Comparison of ENCODE assay signal across 12 cellular contexts in the genomic region with DNA sequence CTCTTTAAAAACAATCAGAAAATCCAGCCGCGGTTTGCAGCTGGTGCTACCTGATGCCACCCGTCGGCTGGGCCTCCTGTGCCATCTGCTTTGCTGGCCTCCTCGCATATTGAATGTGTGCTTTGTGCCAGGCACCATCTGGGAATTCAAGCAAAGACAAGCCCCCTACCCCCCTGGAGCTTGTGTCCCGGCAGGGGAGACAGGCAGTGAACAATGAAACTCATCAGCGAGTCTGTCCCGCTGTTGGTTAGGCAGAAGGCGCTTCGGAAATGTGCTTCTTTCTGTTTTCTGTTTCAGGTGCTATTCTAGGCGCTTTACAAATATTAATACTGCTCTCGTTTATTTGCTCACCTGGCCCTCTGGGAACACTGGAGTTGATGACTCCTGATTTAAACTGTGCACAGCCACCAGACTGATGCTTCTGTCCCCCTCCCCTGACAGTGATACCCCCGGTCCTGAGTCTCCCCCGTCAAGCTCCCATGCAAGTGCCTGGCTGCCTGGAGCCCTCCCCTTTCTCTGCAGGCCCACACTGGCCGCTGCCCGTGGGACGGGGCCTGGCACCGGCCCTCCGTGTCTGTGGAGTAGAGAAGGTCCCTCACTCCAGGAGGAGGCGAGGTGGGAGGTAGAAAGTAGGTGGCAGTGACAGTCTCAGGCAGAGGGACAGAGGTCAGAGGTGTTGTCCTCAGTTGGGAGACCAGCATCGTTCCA.
DNase-seq lines count a peak whose midpoint lies in the region; ATAC-seq, FAIRE-seq and TF ChIP-seq lines count a peak whose summit lies in the region.
"Had no signal": no experiment of that assay in that cellular context is flagged by ENCODE, and none has a peak within 500 bp of the region (broad histone marks: within the 10 kb centered on the region; RNA-seq: fewer than 3 reads in every experiment).

No MANE protein-coding gene starts in this region.

- no peak for TF ChIP-seq CTCF in D721Med (IDR thresholded peaks at IDR 0.05; ENCODE audit: insufficient read depth, missing control alignments)

- H3K4me3 ChIP-seq in muscle layer of colon (ENCODE audit: low read depth in 1 of 2, low read length in 2 of 2) = peak overlapping the region; percentile 43 to 69

- no peaks in the 10 kb centered on the region for H3K27me3 ChIP-seq in muscle layer of colon (ENCODE audit: control insufficient read depth in 1 of 2, insufficient read depth in 2 of 2, low read length in 2 of 2)

- peak overlapping the region; percentile 81 for H3K9ac ChIP-seq in muscle layer of colon (ENCODE audit: low read length)

- FAIRE-seq in GM12892 (lab: Jason Lieb, UNC) (no peak), D721Med (lab: Jason Lieb, UNC) (no peak)

- no peaks in the 10 kb centered on the region for H3K9me3 ChIP-seq in muscle layer of colon (ENCODE audit: low read length)

- H3K36me3 ChIP-seq in muscle layer of colon (ENCODE audit: insufficient read depth, low read length) = no peaks in the 10 kb centered on the region

- DNase-seq in GM12892 (ENCODE audit: insufficient read length) = no peak
- DNase-seq in NCI-H345 (lab: John Stamatoyannopoulos, UW) = peak; percentile 95
- DNase-seq in D721Med (ENCODE audit: insufficient read length, low spot score) = no peak
- DNase-seq: activated gamma-delta T cell treated with Interleukin-2 at 50 U/mL for 16 hours; stimulated activated CD4-positive, alpha-beta T cell treated with anti-CD3 and anti-CD28 coated beads, Interleukin-2, amount 100 ng/mL, for 24 hours; SW 1271 had no signal

- peaks cover 64% of the 10 kb centered on the region for H3K4me1 ChIP-seq in muscle layer of colon (ENCODE audit: insufficient read depth, low read length)

- H3K27ac ChIP-seq in muscle layer of colon (ENCODE audit: low read depth, low read length) = peak overlapping the region; percentile 67

- ATAC-seq in HG02642 (IDR thresholded peaks at IDR 0.05; ENCODE audit: poor library complexity, unreplicated experiment) (peak; percentile 45), GM21825 (IDR thresholded peaks at IDR 0.05; ENCODE audit: unreplicated experiment) (no peak), GM21360 (IDR thresholded peaks at IDR 0.05; ENCODE audit: unreplicated experiment) (no peak), SK-N-SH treated with all-trans-retinoic acid at 6 μM for 48 hours (no peak)
- ATAC-seq: esophagus mucosa had no signal

- TF ChIP-seq POLR2A in GM12892 (IDR thresholded peaks at IDR 0.05; ENCODE audit: low read depth, low read length) = peak; percentile 27; the same call in 1 of the 2 replicates

TF ChIP-seq in SK-N-SH treated with all-trans-retinoic acid at 6 μM for 48 hours, 23 proteins besides CTCF, POLR2A, EP300 and RAD21:
- TF ChIP-seq PPARA (CRISPR knock-in tag; IDR thresholded peaks at IDR 0.05; ENCODE audit: borderline replicate concordance) = no peak
- TF ChIP-seq, protein P1, sequence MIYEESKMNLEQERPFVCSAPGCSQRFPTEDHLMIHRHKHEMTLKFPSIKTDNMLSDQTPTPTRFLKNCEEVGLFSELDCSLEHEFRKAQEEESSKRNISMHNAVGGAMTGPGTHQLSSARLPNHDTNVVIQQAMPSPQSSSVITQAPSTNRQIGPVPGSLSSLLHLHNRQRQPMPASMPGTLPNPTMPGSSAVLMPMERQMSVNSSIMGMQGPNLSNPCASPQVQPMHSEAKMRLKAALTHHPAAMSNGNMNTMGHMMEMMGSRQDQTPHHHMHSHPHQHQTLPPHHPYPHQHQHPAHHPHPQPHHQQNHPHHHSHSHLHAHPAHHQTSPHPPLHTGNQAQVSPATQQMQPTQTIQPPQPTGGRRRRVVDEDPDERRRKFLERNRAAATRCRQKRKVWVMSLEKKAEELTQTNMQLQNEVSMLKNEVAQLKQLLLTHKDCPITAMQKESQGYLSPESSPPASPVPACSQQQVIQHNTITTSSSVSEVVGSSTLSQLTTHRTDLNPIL (CRISPR knock-in tag; IDR thresholded peaks at IDR 0.05; ENCODE audit: low read depth) = no peak
- TF ChIP-seq TSHZ2 (CRISPR knock-in tag; IDR thresholded peaks at IDR 0.05) = no peak
- TF ChIP-seq SNAI2 (CRISPR knock-in tag; IDR thresholded peaks at IDR 0.05) = no peak
- TF ChIP-seq ESRRG (CRISPR knock-in tag; IDR thresholded peaks at IDR 0.05) = no peak
- no peak for TF ChIP-seq ZNF70 (CRISPR knock-in tag; IDR thresholded peaks at IDR 0.05)
- TF ChIP-seq ZNF8 (CRISPR knock-in tag; IDR thresholded peaks at IDR 0.05) = no peak
- no peak for TF ChIP-seq PATZ1 (CRISPR knock-in tag; IDR thresholded peaks at IDR 0.05; ENCODE audit: borderline replicate concordance)
- no peak for TF ChIP-seq ZFP30 (CRISPR knock-in tag; IDR thresholded peaks at IDR 0.05)
- no peak for TF ChIP-seq TOX (CRISPR knock-in tag; IDR thresholded peaks at IDR 0.05; ENCODE audit: borderline replicate concordance)
- no peak for TF ChIP-seq TCF4 (CRISPR knock-in tag; IDR thresholded peaks at IDR 0.05; ENCODE audit: borderline replicate concordance)
- TF ChIP-seq GLIS3 (CRISPR knock-in tag; IDR thresholded peaks at IDR 0.05) = no peak
